23 cellular contexts compared by ENCODE assay signal in genomic region chr3:190455843-190456242, GRCh38. TPM values are rescaled to one million over a fixed set of nuclear protein-coding genes. Genes with fewer than 3 reads are reported as not detected.
DNase-seq lines count a peak whose midpoint lies in the region; ATAC-seq, FAIRE-seq and TF ChIP-seq lines count a peak whose summit lies in the region.
"Had no signal": no experiment of that assay in that cellular context is flagged by ENCODE, and none has a peak within 500 bp of the region (broad histone marks: within the 10 kb centered on the region; RNA-seq: fewer than 3 reads in every experiment).

No MANE protein-coding gene starts in this region.

- no peak overlapping the region for H3K4me3 Mint-ChIP-seq in Calu3 (ENCODE audit: low read depth, unreplicated experiment)
- no peak overlapping the region for H3K4me3 Mint-ChIP-seq in stimulated activated naive B cell treated with anti-CD40 and anti-IgM and Interleukin-4, amounts not matched to agents 10 μg/mL and 1 μg/mL and 100 μg/mL, for 72 hours
- H3K4me3 Mint-ChIP-seq: B cell; CD4-positive, CD25-positive, alpha-beta regulatory T cell; CD8-positive, alpha-beta memory T cell; HFFc6; IgD-negative memory B cell had no signal

- H3K27me3 Mint-ChIP-seq in Calu3 (ENCODE audit: unreplicated experiment) = no peaks in the 10 kb centered on the region
- peaks cover 4 to 8% of the 10 kb centered on the region in 2 donors for H3K27me3 Mint-ChIP-seq in stimulated activated naive B cell treated with anti-CD40 and anti-IgM and Interleukin-4, amounts not matched to agents 10 μg/mL and 1 μg/mL and 100 μg/mL, for 72 hours

- POLR2A ChIA-PET in RWPE1 (lab: Yijun Ruan, JAX; ENCODE audit: low non-redundant PET) = no interaction called here

- H3K9me3 Mint-ChIP-seq in Calu3 (ENCODE audit: low read depth, unreplicated experiment) = no peaks in the 10 kb centered on the region
- H3K9me3 Mint-ChIP-seq in stimulated activated naive B cell treated with anti-CD40 and anti-IgM and Interleukin-4, amounts not matched to agents 10 μg/mL and 1 μg/mL and 100 μg/mL, for 72 hours = no peaks in the 10 kb centered on the region
- H3K9me3 Mint-ChIP-seq: CD4-positive, CD25-positive, alpha-beta regulatory T cell; CD8-positive, alpha-beta memory T cell; HFFc6 had no signal

- H3K27ac Mint-ChIP-seq in Calu3 (ENCODE audit: unreplicated experiment) = peak overlapping the region; percentile 10
- no peak overlapping the region for H3K27ac Mint-ChIP-seq in stimulated activated naive B cell treated with anti-CD40 and anti-IgM and Interleukin-4, amounts not matched to agents 10 μg/mL and 1 μg/mL and 100 μg/mL, for 72 hours
- H3K27ac Mint-ChIP-seq: B cell; CD4-positive, CD25-positive, alpha-beta regulatory T cell; CD8-positive, alpha-beta memory T cell; HFFc6; IgD-negative memory B cell had no signal

- CTCF ChIA-PET in Calu3 (lab: Charles Lee) = interaction anchor here (1.6 to 2.4 kb wide), 3 partner anchors 11 to 72 kb away, joined by 3 to 9 read pairs (median 7); no protein-coding TSS in a partner anchor
- CTCF ChIA-PET in RWPE1 (lab: Yijun Ruan, JAX) = no interaction called here

- H3K36me3 Mint-ChIP-seq in Calu3 (ENCODE audit: insufficient read depth, unreplicated experiment) = no peaks in the 10 kb centered on the region
- H3K36me3 Mint-ChIP-seq in stimulated activated naive B cell treated with anti-CD40 and anti-IgM and Interleukin-4, amounts not matched to agents 10 μg/mL and 1 μg/mL and 100 μg/mL, for 72 hours = no peaks in the 10 kb centered on the region
- H3K36me3 Mint-ChIP-seq: CD4-positive, CD25-positive, alpha-beta regulatory T cell; CD8-positive, alpha-beta memory T cell; IgD-negative memory B cell had no signal

- DNase-seq in Calu3 (no peak), RCC 7860 (ENCODE audit: low spot score) (no peak), left kidney (ENCODE audit: low read depth, low spot score) (peak; percentile 49), renal cortical epithelial cell (ENCODE audit: low read depth) (peak; percentile 90), RWPE1 (ENCODE audit: low spot score) (no peak), NCI-H2227 (lab: John Stamatoyannopoulos, UW; ENCODE audit: unreplicated experiment) (no peak)
- no peak for DNase-seq in stimulated activated naive B cell treated with anti-CD40 and anti-IgM and Interleukin-4, amounts not matched to agents 10 μg/mL and 1 μg/mL and 100 μg/mL, for 72 hours
- DNase-seq: CD4-positive, CD25-positive, alpha-beta regulatory T cell; CD8-positive, alpha-beta memory T cell; COR-L47; DMS79 treated with DMSO at 0.1 percent for 48 hours; GF-D8; GOT3; H7; HFFc6; KBM-7 had no signal

- peak; percentile 87 for FAIRE-seq in RCC 7860 (lab: Jason Lieb, UNC)
- FAIRE-seq: A204.1, HepG2 had no signal

- no TSS peak for BruUV-seq in Calu3 (replicated peaks; lab: Mats Ljungman, UMichigan)

- intact Hi-C loops in Calu3 (cut with micrococcal nuclease; ENCODE audit: unreplicated experiment) = loop anchor here (1.0 to 5.0 kb wide), 6 partner anchors 10 to 494 kb away; no protein-coding TSS in a partner anchor

- no peak overlapping the region for H3K27ac ChIP-seq in RWPE1
- H3K27ac ChIP-seq: BLaER1 treated with 17β-estradiol and CSF1 and Interleukin-3, amounts not matched to agents 10 nM and 100 nM had no signal

- TF ChIP-seq CTCF in Calu3 (IDR thresholded peaks at IDR 0.05; ENCODE audit: unreplicated experiment) (no peak), RWPE1 (conservative IDR thresholded peaks at IDR 0.05; ENCODE audit: low read depth) (no peak)

- ATAC-seq in GM18870 (IDR thresholded peaks at IDR 0.05; ENCODE audit: unreplicated experiment) = no peak
- ATAC-seq in stimulated activated naive B cell treated with anti-CD40 and anti-IgM and Interleukin-4, amounts not matched to agents 10 μg/mL and 1 μg/mL and 100 μg/mL, for 72 hours (replicated peaks) = no peak
- ATAC-seq: HCT116, HepG2 had no signal

- H3K4me1 Mint-ChIP-seq in Calu3 (ENCODE audit: low read depth, unreplicated experiment) = peaks cover 45% of the 10 kb centered on the region
- H3K4me1 Mint-ChIP-seq in stimulated activated naive B cell treated with anti-CD40 and anti-IgM and Interleukin-4, amounts not matched to agents 10 μg/mL and 1 μg/mL and 100 μg/mL, for 72 hours = no peaks in the 10 kb centered on the region
- H3K4me1 Mint-ChIP-seq: B cell; CD4-positive, CD25-positive, alpha-beta regulatory T cell; CD8-positive, alpha-beta memory T cell; IgD-negative memory B cell had no signal

RNA-seq across cellular contexts. Expression of gene TMEM207, which starts 6.1 kb away (rescaled TPM):
- 0.57 and 1.4 TPM in 2 replicates for total RNA-seq in Calu3 (2022)
- not detected in 2 replicates for total RNA-seq in renal cortical epithelial cell
- total RNA-seq: B cell; CD4-positive, CD25-positive, alpha-beta regulatory T cell; CD8-positive, alpha-beta memory T cell; H7; HepG2; HFFc6 had no signal

RNA-seq across cellular contexts. Expression of gene IL1RAP, which starts 58.0 kb away (rescaled TPM):
- 186 and 239 TPM in 2 replicates for total RNA-seq in Calu3 (2022)
- total RNA-seq in renal cortical epithelial cell = 11.3 and 16.1 TPM in 2 replicates

Comparison
In these comparisons a context has a peak if more than half of its experiments do, and no peak if none do; other contexts are left out.
1. DNase-seq: peak in left kidney (single experiment) and renal cortical epithelial cell (single experiment); none in Calu3 (single experiment), RCC 7860 (single experiment), RWPE1 (single experiment), NCI-H2227 (single experiment) and stimulated activated naive B cell treated with anti-CD40 and anti-IgM and Interleukin-4, amounts not matched to agents 10 μg/mL and 1 μg/mL and 100 μg/mL, for 72 hours (single experiment).
2. RNA of gene IL1RAP, which starts 58.0 kb away (total RNA-seq): 186 to 239 TPM in Calu3; 11.3 to 16.1 TPM in renal cortical epithelial cell; every median in the first group is over 10 times any median in the second.